Comparison of ENCODE assay signal across 9 cellular contexts in the genomic region with DNA sequence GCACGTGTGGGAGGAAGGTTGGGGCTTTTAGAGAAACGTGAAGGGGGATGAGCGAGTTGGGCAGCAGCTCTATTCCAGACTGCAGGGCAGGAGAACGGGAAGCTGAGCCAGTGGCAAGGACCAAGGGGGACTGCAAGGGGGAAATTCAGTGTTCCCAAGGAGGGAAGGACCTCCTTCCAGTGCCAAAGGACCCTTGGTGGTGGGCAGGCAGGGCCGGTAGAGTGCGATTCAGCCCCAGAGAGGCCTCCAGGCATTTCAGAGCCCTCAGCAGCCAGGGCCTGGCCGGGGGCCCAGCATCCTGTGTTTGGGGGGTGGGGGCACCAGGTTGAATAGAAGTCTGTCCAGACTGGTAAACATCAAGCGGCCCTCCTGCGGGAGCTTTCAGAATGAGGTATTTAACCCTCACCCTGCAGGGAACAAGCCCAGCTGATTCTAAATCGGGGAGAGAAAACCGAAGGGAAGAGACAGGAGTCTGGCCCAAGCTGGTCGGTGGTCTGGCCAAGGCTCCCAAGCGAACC. TPM values are rescaled to one million over a fixed set of nuclear protein-coding genes. Genes with fewer than 3 reads are reported as not detected.
A peak's percentile ranks its signal among the peaks of the same experiment; 100 is the strongest.
DNase-seq lines count a peak whose midpoint lies in the region; ATAC-seq and TF ChIP-seq lines count a peak whose summit lies in the region.
"Had no signal": no experiment of that assay in that cellular context is flagged by ENCODE, and none has a peak within 500 bp of the region (broad histone marks: within the 10 kb centered on the region; RNA-seq: fewer than 3 reads in every experiment).

No MANE protein-coding gene starts in this region.

- peaks cover 15 to 51% (median 25%) of the 10 kb centered on the region in 9 donors for H3K27me3 ChIP-seq in heart left ventricle

- no peaks in the 10 kb centered on the region for H3K36me3 ChIP-seq in heart left ventricle
- H3K36me3 ChIP-seq in mesodermal cell (ENCODE audit: control insufficient read depth, insufficient read depth, low read length), result no peaks in the 10 kb centered on the region
- no peaks in the 10 kb centered on the region for H3K36me3 ChIP-seq in urinary bladder (ENCODE audit: insufficient read depth)

- ATAC-seq in heart left ventricle, result no peak
- ATAC-seq in Right ventricle myocardium inferior, result no peak
- no peak for ATAC-seq in HG02763 (IDR thresholded peaks at IDR 0.05; ENCODE audit: unreplicated experiment)
- no peak for ATAC-seq in GM19324 (IDR thresholded peaks at IDR 0.05; ENCODE audit: low FRiP score, unreplicated experiment)

- H3K9me3 ChIP-seq in heart left ventricle (no peaks in the 10 kb centered on the region), mesodermal cell (ENCODE audit: control insufficient read depth, low read length) (no peaks in the 10 kb centered on the region)

- DNase-seq in heart left ventricle, result no peak
- no peak for DNase-seq in Right ventricle myocardium inferior (ENCODE audit: missing footprints)
- DNase-seq in anterior cingulate cortex (lab: John Stamatoyannopoulos, UW), result peak in 34 of 58 donors; percentile 25 to 84 (median 60)
- no peak for DNase-seq in SIG-M5 treated with dmso at 0.1 percent for 504 hours (lab: John Stamatoyannopoulos, UW; ENCODE audit: unreplicated experiment)
- DNase-seq: T1000 had no signal

- intact Hi-C loops in heart left ventricle (cut with DNase I) (loop anchor here in 5 of 10 donors (5.0 to 10.0 kb wide), 4 partner anchors 90 to 162 kb away; a partner anchor contains a TSS), Right ventricle myocardium inferior (cut with DNase I) (no loop called here)

- WGBS in heart left ventricle, 4 donors, result 47 to 54% (median 49%) methylated on average over 12 to 13 of the region's 13 CpGs
- 23 to 29% methylated on average over 8 to 12 of the region's 13 CpGs for WGBS in mesodermal cell (ENCODE audit: insufficient coverage in 2 of 2), 2 experiments
- WGBS in urinary bladder, result 30% methylated on average over 13 of the region's 13 CpGs

- H3K27ac ChIP-seq in heart left ventricle, result peak overlapping the region in 1 of 12 donors; percentile 41
- peak overlapping the region; percentile 71 for H3K27ac ChIP-seq in mesodermal cell (ENCODE audit: low read depth, low read length, severe bottlenecking)
- no peak overlapping the region for H3K27ac ChIP-seq in urinary bladder (ENCODE audit: low read depth)

- TF ChIP-seq POLR2A in heart left ventricle (IDR thresholded peaks at IDR 0.05), result no peak

- H3K4me3 ChIP-seq in heart left ventricle (peak overlapping the region in 9 of 12 donors; percentile 34 to 60 (median 49)), mesodermal cell (ENCODE audit: extremely low read depth, insufficient read depth, low read length, poor library complexity, severe bottlenecking) (peak overlapping the region; percentile 39), urinary bladder (ENCODE audit: low read depth, low read length) (peak overlapping the region; percentile 16)

- H3K4me1 ChIP-seq in heart left ventricle (peaks cover 0 to 44% (median 17%) of the 10 kb centered on the region in 12 donors), mesodermal cell (ENCODE audit: control insufficient read depth, insufficient read depth, low read length, poor library complexity, severe bottlenecking) (peaks cover 16% of the 10 kb centered on the region), urinary bladder (ENCODE audit: insufficient read depth) (no peaks in the 10 kb centered on the region)

- no peak for TF ChIP-seq CTCF in heart left ventricle (IDR thresholded peaks at IDR 0.05)

RNA-seq across cellular contexts. Expression of a gene that starts 2.3 kb away (rescaled TPM):
- 1 to 10 TPM in 1 of 9 donors, under 1 TPM in 7, not detected in 1; 0.14 to 1.4 (median 0.50) TPM for total RNA-seq in heart left ventricle
- polyA plus RNA-seq in heart left ventricle, result under 1 TPM; 0.26 to 0.91 TPM
- 0.24 TPM for total RNA-seq in Right ventricle myocardium inferior
- 31.1 TPM for polyA plus RNA-seq in mesodermal cell (2013, experiment 1 of 2)
- 23.1 TPM for polyA plus RNA-seq in mesodermal cell (2013, experiment 2 of 2)
- total RNA-seq in urinary bladder, result 8.7 TPM
- 11.2 TPM for polyA plus RNA-seq in urinary bladder

RNA-seq across cellular contexts. Expression of a gene that starts 56.7 kb away (rescaled TPM):
- total RNA-seq in heart left ventricle (10 to 100 TPM; 26.6 to 43.4 (median 31.7) TPM), Right ventricle myocardium inferior (37.4 TPM), urinary bladder (67.8 TPM)
- polyA plus RNA-seq in heart left ventricle (10 to 100 TPM; 20.3 to 45.8 TPM), urinary bladder (32.3 TPM)
- 30.7 TPM for polyA plus RNA-seq in mesodermal cell (2013, experiment 1 of 2)
- 28.4 TPM for polyA plus RNA-seq in mesodermal cell (2013, experiment 2 of 2)

RNA-seq across cellular contexts. Expression of a gene that starts 58.7 kb away (rescaled TPM):
- total RNA-seq in heart left ventricle, result 10 to 100 TPM in 8 of 9 donors, 1 to 10 TPM in 1; 9.9 to 44.4 (median 12.9) TPM
- 10 to 100 TPM in 1 of 2 donors, 1 to 10 TPM in 1; 8.9 to 24.5 TPM for polyA plus RNA-seq in heart left ventricle
- 16.3 TPM for total RNA-seq in Right ventricle myocardium inferior
- 13.4 TPM for polyA plus RNA-seq in mesodermal cell (2013, experiment 1 of 2)
- 12.2 TPM for polyA plus RNA-seq in mesodermal cell (2013, experiment 2 of 2)
- total RNA-seq in urinary bladder, result 17.0 TPM
- polyA plus RNA-seq in urinary bladder, result 47.3 TPM

Comparison
In these comparisons a context has a peak if more than half of its experiments do, and no peak if none do; other contexts are left out.
1. DNase-seq: peak in anterior cingulate cortex (34 of 58); none in heart left ventricle (0 of 5), Right ventricle myocardium inferior (single experiment) and SIG-M5 treated with dmso at 0.1 percent for 504 hours (single experiment).
2. Peak in every context shown above with its lines, with median percentiles within 50 percentile points of each other: H3K4me3 ChIP-seq.